13 cellular contexts compared by ENCODE assay signal in genomic region chr12:124109760-124110159, GRCh38.
DNase-seq lines count a peak whose midpoint lies in the region; ATAC-seq, FAIRE-seq and TF ChIP-seq lines count a peak whose summit lies in the region.
"Had no signal": no experiment of that assay in that cellular context is flagged by ENCODE, and none has a peak within 500 bp of the region (broad histone marks: within the 10 kb centered on the region; RNA-seq: fewer than 3 reads in every experiment).

No MANE protein-coding gene starts in this region.

- no peaks in the 10 kb centered on the region for H3K9me2 ChIP-seq in MM.1S (replicated peaks; ENCODE audit: insufficient read depth, low read length)

- no peaks in the 10 kb centered on the region for H3K27me3 Mint-ChIP-seq in activated naive CD4-positive, alpha-beta T cell treated with anti-CD3 and anti-CD28 coated beads, Interleukin-2, amount 10 ng/mL, durations not matched to agents 7 days and 5 days
- no peaks in the 10 kb centered on the region for H3K27me3 Mint-ChIP-seq in activated CD8-positive, alpha-beta T cell treated with anti-CD3 and anti-CD28 coated beads, Interleukin-2, amount 10 ng/mL, durations not matched to agents 7 days and 5 days (ENCODE audit: low read depth)
- H3K27me3 Mint-ChIP-seq: activated naive CD8-positive, alpha-beta T cell had no signal

- H3K9ac ChIP-seq in MM.1S (ENCODE audit: low read length): no peak overlapping the region

- H3K4me3 ChIP-seq in MM.1S (ENCODE audit: low read length) (no peak overlapping the region; the same call in 1 of the 2 replicates), small intestine (ENCODE audit: low read depth in 1 of 2, low read length in 2 of 2) (no peak overlapping the region)
- H3K4me3 ChIP-seq: PC-9, smooth muscle cell had no signal

- H3K4me2 ChIP-seq in MM.1S (ENCODE audit: low read depth, low read length): peak overlapping the region; percentile 21; the same call in 1 of the 2 replicates
- H3K4me2 ChIP-seq: PC-9, smooth muscle cell had no signal

- no peak overlapping the region for H3K27ac Mint-ChIP-seq in activated naive CD4-positive, alpha-beta T cell treated with anti-CD3 and anti-CD28 coated beads, Interleukin-2, amount 10 ng/mL, durations not matched to agents 7 days and 5 days
- H3K27ac Mint-ChIP-seq in activated CD8-positive, alpha-beta T cell treated with anti-CD3 and anti-CD28 coated beads, Interleukin-2, amount 10 ng/mL, durations not matched to agents 7 days and 5 days: no peak overlapping the region
- H3K27ac Mint-ChIP-seq: activated naive CD8-positive, alpha-beta T cell; immature natural killer cell had no signal

- no peak for TF ChIP-seq CTCF in MM.1S (IDR thresholded peaks at IDR 0.05; ENCODE audit: low read length)

- ATAC-seq in activated CD8-positive, alpha-beta T cell treated with anti-CD3 and anti-CD28 coated beads, Interleukin-2, amount 10 ng/mL, durations not matched to agents 7 days and 5 days: peak; percentile 42
- ATAC-seq in HG03520 (IDR thresholded peaks at IDR 0.05; ENCODE audit: unreplicated experiment): no peak

- peak; percentile 35 for DNase-seq in activated naive CD4-positive, alpha-beta T cell treated with anti-CD3 and anti-CD28 coated beads, Interleukin-2, amount 10 ng/mL, durations not matched to agents 7 days and 5 days
- DNase-seq in activated naive CD4-positive, alpha-beta T cell (lab: John Stamatoyannopoulos, UW): no peak
- DNase-seq in MM.1S: peak; percentile 66
- DNase-seq in activated CD8-positive, alpha-beta T cell treated with anti-CD3 and anti-CD28 coated beads, Interleukin-2, amount 10 ng/mL, durations not matched to agents 7 days and 5 days: peak; percentile 32
- peak; percentile 33 for DNase-seq in small intestine
- no peak for DNase-seq in NCI-H128 (lab: John Stamatoyannopoulos, UW; ENCODE audit: unreplicated experiment)
- no peak for DNase-seq in hippocampal formation (lab: John Stamatoyannopoulos, UW)
- DNase-seq: immature natural killer cell had no signal

- H3K27me3 ChIP-seq in MM.1S (replicated peaks; ENCODE audit: insufficient read depth, low read length) (no peaks in the 10 kb centered on the region), small intestine (ENCODE audit: control insufficient read depth in 2 of 2, insufficient read depth in 2 of 2, low read length in 2 of 2) (no peaks in the 10 kb centered on the region)

- H2AFZ ChIP-seq in MM.1S (ENCODE audit: low read length): peak overlapping the region; percentile 56
- H2AFZ ChIP-seq: PC-9 had no signal

- peaks cover 4% of the 10 kb centered on the region; the same call in 1 of the 2 replicates for H3K4me1 ChIP-seq in MM.1S (ENCODE audit: low read length)
- H3K4me1 ChIP-seq in small intestine (ENCODE audit: control insufficient read depth in 2 of 2, insufficient read depth in 1 of 2, low read depth in 1 of 2, low read length in 1 of 2): no peaks in the 10 kb centered on the region

- no peak for FAIRE-seq in small intestine (lab: Jason Lieb, UNC)
- FAIRE-seq: D721Med had no signal

- H3K36me3 ChIP-seq in MM.1S (replicated peaks; ENCODE audit: insufficient read depth, low read length) (no peaks in the 10 kb centered on the region), small intestine (ENCODE audit: control insufficient read depth in 2 of 2, insufficient read depth in 2 of 2, low read length in 2 of 2) (no peaks in the 10 kb centered on the region)

- H3K79me2 ChIP-seq in MM.1S (ENCODE audit: low read length): no peaks in the 10 kb centered on the region

- H3K4me3 Mint-ChIP-seq in activated naive CD4-positive, alpha-beta T cell treated with anti-CD3 and anti-CD28 coated beads, Interleukin-2, amount 10 ng/mL, durations not matched to agents 7 days and 5 days: no peak overlapping the region
- no peak overlapping the region for H3K4me3 Mint-ChIP-seq in activated CD8-positive, alpha-beta T cell treated with anti-CD3 and anti-CD28 coated beads, Interleukin-2, amount 10 ng/mL, durations not matched to agents 7 days and 5 days
- H3K4me3 Mint-ChIP-seq: activated naive CD8-positive, alpha-beta T cell; immature natural killer cell had no signal

- CTCF ChIA-PET in activated naive CD4-positive, alpha-beta T cell treated with anti-CD3 and anti-CD28 coated beads, Interleukin-2, amount 10 ng/mL, durations not matched to agents 7 days and 5 days (lab: Charles Lee): no interaction called here
- CTCF ChIA-PET in activated CD8-positive, alpha-beta T cell treated with anti-CD3 and anti-CD28 coated beads, Interleukin-2, amount 10 ng/mL, durations not matched to agents 7 days and 5 days (lab: Charles Lee): no interaction called here

- no peaks in the 10 kb centered on the region for H3K9me3 Mint-ChIP-seq in activated naive CD4-positive, alpha-beta T cell treated with anti-CD3 and anti-CD28 coated beads, Interleukin-2, amount 10 ng/mL, durations not matched to agents 7 days and 5 days
- no peaks in the 10 kb centered on the region for H3K9me3 Mint-ChIP-seq in activated CD8-positive, alpha-beta T cell treated with anti-CD3 and anti-CD28 coated beads, Interleukin-2, amount 10 ng/mL, durations not matched to agents 7 days and 5 days (ENCODE audit: insufficient read depth)
- H3K9me3 Mint-ChIP-seq: immature natural killer cell had no signal

- POLR2A ChIA-PET in activated CD8-positive, alpha-beta T cell treated with anti-CD3 and anti-CD28 coated beads, Interleukin-2, amount 10 ng/mL, durations not matched to agents 7 days and 5 days (lab: Charles Lee): no interaction called here

- no peaks in the 10 kb centered on the region for H3K36me3 Mint-ChIP-seq in activated naive CD4-positive, alpha-beta T cell treated with anti-CD3 and anti-CD28 coated beads, Interleukin-2, amount 10 ng/mL, durations not matched to agents 7 days and 5 days
- H3K36me3 Mint-ChIP-seq in activated CD8-positive, alpha-beta T cell treated with anti-CD3 and anti-CD28 coated beads, Interleukin-2, amount 10 ng/mL, durations not matched to agents 7 days and 5 days (ENCODE audit: low read depth): no peaks in the 10 kb centered on the region
- H3K36me3 Mint-ChIP-seq: activated naive CD8-positive, alpha-beta T cell; immature natural killer cell had no signal

- 75 to 76% (median 76%) methylated on average over 3 of the region's 3 CpGs for WGBS in small intestine, 3 donors

- no peaks in the 10 kb centered on the region for H3K4me1 Mint-ChIP-seq in activated naive CD4-positive, alpha-beta T cell treated with anti-CD3 and anti-CD28 coated beads, Interleukin-2, amount 10 ng/mL, durations not matched to agents 7 days and 5 days
- no peaks in the 10 kb centered on the region for H3K4me1 Mint-ChIP-seq in activated CD8-positive, alpha-beta T cell treated with anti-CD3 and anti-CD28 coated beads, Interleukin-2, amount 10 ng/mL, durations not matched to agents 7 days and 5 days (ENCODE audit: low read depth)
- H3K4me1 Mint-ChIP-seq: immature natural killer cell had no signal

- no peak overlapping the region for H3K27ac ChIP-seq in MM.1S (ENCODE audit: low read length)
- no peak overlapping the region for H3K27ac ChIP-seq in small intestine (ENCODE audit: low read depth in 1 of 2, low read length in 1 of 2)
- H3K27ac ChIP-seq: PC-9 had no signal

- H4K20me1 ChIP-seq in MM.1S (ENCODE audit: insufficient read depth, low read length): no peaks in the 10 kb centered on the region

- H3K9me3 ChIP-seq in MM.1S (replicated peaks; ENCODE audit: insufficient read depth, low read length) (no peaks in the 10 kb centered on the region), small intestine (ENCODE audit: control insufficient read depth, low read depth) (no peaks in the 10 kb centered on the region)

- H3F3A ChIP-seq in MM.1S (ENCODE audit: insufficient read depth, low read length): no peaks in the 10 kb centered on the region

Comparison
In these comparisons a context has a peak if more than half of its experiments do, and no peak if none do; other contexts are left out.
1. DNase-seq: peak in activated naive CD4-positive, alpha-beta T cell treated with anti-CD3 and anti-CD28 coated beads, Interleukin-2, amount 10 ng/mL, durations not matched to agents 7 days and 5 days (single experiment), MM.1S (single experiment), activated CD8-positive, alpha-beta T cell treated with anti-CD3 and anti-CD28 coated beads, Interleukin-2, amount 10 ng/mL, durations not matched to agents 7 days and 5 days (single experiment) and small intestine (single experiment); none in activated naive CD4-positive, alpha-beta T cell (0 of 4), NCI-H128 (single experiment) and hippocampal formation (0 of 2).